14 cellular contexts compared by ENCODE assay signal in the genomic region with DNA sequence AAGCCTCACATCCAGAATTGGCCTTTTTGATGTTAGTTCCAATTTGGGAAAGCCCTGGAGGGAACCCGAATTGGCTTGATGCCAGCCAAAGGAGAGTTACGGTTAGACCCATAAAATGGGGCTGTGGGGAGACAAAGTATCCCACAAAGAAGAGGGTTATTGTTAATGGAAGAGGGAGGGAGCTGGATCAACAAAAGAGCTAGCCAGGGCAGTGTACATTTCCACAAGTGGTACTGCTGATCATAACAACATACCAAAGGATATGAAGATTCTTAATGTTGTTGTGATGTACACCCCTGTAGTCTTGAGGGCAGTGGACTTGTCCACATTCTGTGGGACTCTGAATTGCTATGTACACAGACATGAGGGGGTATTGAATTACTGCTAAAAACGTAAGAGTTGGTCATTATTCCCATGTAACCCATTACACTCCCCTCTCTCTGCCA. TPM values are rescaled to one million over a fixed set of nuclear protein-coding genes. Genes with fewer than 3 reads are reported as not detected.
DNase-seq lines count a peak whose midpoint lies in the region; ATAC-seq, FAIRE-seq and TF ChIP-seq lines count a peak whose summit lies in the region.
"Had no signal": no experiment of that assay in that cellular context is flagged by ENCODE, and none has a peak within 500 bp of the region (broad histone marks: within the 10 kb centered on the region; RNA-seq: fewer than 3 reads in every experiment).

No MANE protein-coding gene starts in this region.

- no peak for TF ChIP-seq EP300 in A549 (IDR thresholded peaks at IDR 0.05)

- CTCF ChIA-PET in A549 (lab: Yijun Ruan, JAX) (interaction anchor here (1.2 kb wide), 2 partner anchors 23 to 145 kb away, joined by 3 to 4 read pairs; no protein-coding TSS in a partner anchor), PC-3 (lab: Charles Lee) (interaction anchor here (0.6 kb wide), 1 partner anchor 573 kb away, joined by 5 read pairs; no protein-coding TSS in a partner anchor)

- H3K27me3 ChIP-seq in PC-3 (ENCODE audit: low read length) (no peaks in the 10 kb centered on the region), foreskin keratinocyte (no peaks in the 10 kb centered on the region), vagina (no peaks in the 10 kb centered on the region), aorta (ENCODE audit: control insufficient read depth in 1 of 2, insufficient read depth in 2 of 2, low read length in 1 of 2) (no peaks in the 10 kb centered on the region)
- H3K27me3 ChIP-seq: MG63, uterus had no signal

- ATAC-seq in A549 = no peak
- peak; percentile 4; the same call in 1 of the 2 replicates for ATAC-seq in PC-3
- ATAC-seq in foreskin keratinocyte = peak; percentile 21
- ATAC-seq in aorta (ENCODE audit: low FRiP score) = no peak
- no peak for ATAC-seq in GM18505 (IDR thresholded peaks at IDR 0.05; ENCODE audit: unreplicated experiment)

- WGBS in A549 (ENCODE audit: missing lambda C conversion rate) = 34% methylated on average over 3 of the region's 3 CpGs
- WGBS in aorta, 2 donors = 22 to 26% methylated on average over 3 of the region's 3 CpGs

- no peak overlapping the region for H3K27ac ChIP-seq in A549
- H3K27ac ChIP-seq in PC-3 (ENCODE audit: low read length) = peak overlapping the region; percentile 82
- peak overlapping the region; percentile 41 for H3K27ac ChIP-seq in foreskin keratinocyte
- no peak overlapping the region for H3K27ac ChIP-seq in vagina
- H3K27ac ChIP-seq in aorta (ENCODE audit: low read depth in 1 of 2, low read length in 2 of 2) = no peak overlapping the region
- H3K27ac ChIP-seq: GM23248, uterus had no signal

- TF ChIP-seq RAD21 in A549 (conservative IDR thresholded peaks at IDR 0.05 in 1 of 2, IDR thresholded peaks at IDR 0.05 in 1 of 2) = no peak

- intact Hi-C loops in PC-3 (cut with micrococcal nuclease) = no loop called here
- intact Hi-C loops in vagina (cut with DNase I) = no loop called here
- intact Hi-C loops in aorta (cut with DNase I) = loop anchor here in 1 of 2 donors (10.0 kb wide), 1 partner anchor 121 kb away; no protein-coding TSS in a partner anchor

- H3K9ac ChIP-seq in PC-3 (ENCODE audit: low read length) = peak overlapping the region; percentile 34; the same call in 1 of the 2 replicates
- H3K9ac ChIP-seq: GM23248 had no signal

- no peak overlapping the region for H3K4me3 ChIP-seq in A549
- peak overlapping the region; percentile 16; the same call in 1 of the 2 replicates for H3K4me3 ChIP-seq in PC-3 (ENCODE audit: low read length)
- no peak overlapping the region for H3K4me3 ChIP-seq in vagina
- H3K4me3 ChIP-seq in aorta (ENCODE audit: low read length in 2 of 2) = no peak overlapping the region
- H3K4me3 ChIP-seq: GM23248, MG63, uterus had no signal

- POLR2A ChIA-PET in A549 (lab: Yijun Ruan, JAX) = no interaction called here
- POLR2A ChIA-PET in PC-3 (lab: Charles Lee; ENCODE audit: unreplicated experiment) = no interaction called here

- no peak overlapping the region for H2AFZ ChIP-seq in PC-3 (ENCODE audit: low read length)
- H2AFZ ChIP-seq: GM23248 had no signal

- H3K36me3 ChIP-seq in PC-3 (ENCODE audit: low read depth, low read length) (no peaks in the 10 kb centered on the region), vagina (no peaks in the 10 kb centered on the region), aorta (ENCODE audit: control insufficient read depth in 1 of 2, insufficient read depth in 2 of 2, low read length in 1 of 2) (no peaks in the 10 kb centered on the region)
- H3K36me3 ChIP-seq: MG63, uterus had no signal

- TF ChIP-seq POLR2A in A549 (IDR thresholded peaks at IDR 0.05; ENCODE audit: low read length) (no peak), vagina (IDR thresholded peaks at IDR 0.05) (no peak), GM18505 (IDR thresholded peaks at IDR 0.05; ENCODE audit: borderline replicate concordance, extremely low read depth, insufficient read depth, insufficient read length) (no peak)

- no peak for FAIRE-seq in A549 (lab: Jason Lieb, UNC)
- FAIRE-seq: G401.6 had no signal

- H3K4me2 ChIP-seq in A549 (peak overlapping the region; percentile 29), PC-3 (ENCODE audit: low read length) (peak overlapping the region; percentile 98)

- no TSS peak for BruUV-seq in PC-3 (replicated peaks; lab: Mats Ljungman, UMichigan)

- TF ChIP-seq CTCF in A549 (IDR thresholded peaks at IDR 0.05) = no peak
- no peak for TF ChIP-seq CTCF in PC-3 (conservative IDR thresholded peaks at IDR 0.05; ENCODE audit: low read depth, low read length)
- no peak for TF ChIP-seq CTCF in foreskin keratinocyte (conservative IDR thresholded peaks at IDR 0.05)
- no peak for TF ChIP-seq CTCF in vagina (IDR thresholded peaks at IDR 0.05)

- no peaks in the 10 kb centered on the region for H3K9me2 ChIP-seq in PC-3 (replicated peaks; ENCODE audit: low read length)

- H3K79me2 ChIP-seq in PC-3 (ENCODE audit: low read length) = peaks cover 99% of the 10 kb centered on the region

- H4K20me1 ChIP-seq in PC-3 (ENCODE audit: low read length) = peaks cover 4% of the 10 kb centered on the region; the same call in 1 of the 2 replicates

- H3K9me3 ChIP-seq in A549 (no peaks in the 10 kb centered on the region), PC-3 (ENCODE audit: low read length) (no peaks in the 10 kb centered on the region), vagina (no peaks in the 10 kb centered on the region), aorta (ENCODE audit: control insufficient read depth, low read length) (no peaks in the 10 kb centered on the region)
- H3K9me3 ChIP-seq: MG63, uterus had no signal

- H3K4me1 ChIP-seq in A549 = peaks cover 20% of the 10 kb centered on the region
- peaks cover 37% of the 10 kb centered on the region for H3K4me1 ChIP-seq in PC-3 (ENCODE audit: insufficient read depth, low read length)
- peaks cover 50% of the 10 kb centered on the region for H3K4me1 ChIP-seq in foreskin keratinocyte
- H3K4me1 ChIP-seq in vagina = peaks cover 43% of the 10 kb centered on the region
- peaks cover 0 to 5% of the 10 kb centered on the region in 2 donors for H3K4me1 ChIP-seq in aorta (ENCODE audit: control insufficient read depth in 1 of 2, insufficient read depth in 2 of 2, low read length in 2 of 2)
- H3K4me1 ChIP-seq: uterus had no signal

- no peaks in the 10 kb centered on the region for H3F3A ChIP-seq in PC-3 (ENCODE audit: low read length, unreplicated experiment)

- DNase-seq in A549 (ENCODE audit: low read depth in 1 of 2, low spot score in 1 of 2) = no peak
- DNase-seq in NCI-H1092 (lab: John Stamatoyannopoulos, UW) = peak; percentile 68
- DNase-seq in PC-3 = peak; percentile 78
- peak in 1 of 2 donors; percentile 42 for DNase-seq in foreskin keratinocyte
- DNase-seq in vagina (ENCODE audit: extremely low spot score in 2 of 2) = no peak
- no peak for DNase-seq in NK-92 (lab: John Stamatoyannopoulos, UW; ENCODE audit: unreplicated experiment)
- no peak for DNase-seq in aorta
- DNase-seq: activated CD4-positive, CD25-positive, alpha-beta regulatory T cell; activated effector memory CD4-positive, alpha-beta T cell treated with Interleukin-2 at 50 U/mL for 16 hours; GM23248; MG63; uterus had no signal

TF ChIP-seq in A549, 52 proteins besides CTCF, POLR2A, EP300 and RAD21:
- TF ChIP-seq JUNB (IDR thresholded peaks at IDR 0.05) (no peak), HOXB13 (CRISPR knock-in tag; IDR thresholded peaks at IDR 0.05; ENCODE audit: low read depth) (no peak), ZSCAN20 (CRISPR knock-in tag; IDR thresholded peaks at IDR 0.05) (no peak), POLR2AphosphoS2 (conservative IDR thresholded peaks at IDR 0.05; ENCODE audit: low read length) (no peak), NPAS2 (CRISPR knock-in tag; IDR thresholded peaks at IDR 0.05; ENCODE audit: borderline replicate concordance) (no peak), EHF (CRISPR knock-in tag; IDR thresholded peaks at IDR 0.05) (no peak), SREBF2 (IDR thresholded peaks at IDR 0.05) (no peak)

RNA-seq across cellular contexts. Expression of gene TANC1, which starts 5.1 kb away (rescaled TPM):
- polyA plus RNA-seq in A549 (2011; rRNA removed) (19.5 and 21.2 TPM in 2 replicates), A549 (2017; fragmentation: RNase III; extraction: RNeasy Plus Mini Kit Qiagen cat#74134 plus additional on column Dnase treatment) (8.1 to 10.0 TPM (median 9.2 TPM) in 3 replicates), foreskin keratinocyte (6.2 and 7.4 TPM in 2 replicates), aorta (10 to 100 TPM in 1 of 2 donors, 1 to 10 TPM in 1; 7.8 to 39.2 TPM)
- 6.3 and 7.0 TPM in 2 replicates for polyA plus RNA-seq in A549 (2012; cell fraction: cytosol; rRNA removed)
- 18.2 and 19.3 TPM in 2 replicates for polyA plus RNA-seq in A549 (2012; cell fraction: nucleus; rRNA removed)
- 43.3 and 47.4 TPM in 2 replicates for polyA minus RNA-seq in A549 (2011; rRNA and poly(A)+ RNA removed)
- total RNA-seq in PC-3 (2014; rRNA removed) (17.6 and 18.7 TPM in 2 replicates), foreskin keratinocyte (28.0 and 29.7 TPM in 2 replicates), vagina (61.9 TPM), aorta (10 to 100 TPM; 56.9 to 58.3 TPM)

Comparison
In these comparisons a context has a peak if more than half of its experiments do, and no peak if none do; other contexts are left out.
1. ATAC-seq: peak in PC-3 (single experiment) and foreskin keratinocyte (single experiment); none in A549 (0 of 2), aorta (single experiment) and GM18505 (single experiment).
2. DNase-seq: peak in NCI-H1092 (single experiment) and PC-3 (single experiment); none in A549 (0 of 2), vagina (0 of 2), NK-92 (single experiment) and aorta (0 of 2).
3. H3K27ac ChIP-seq: peak in PC-3 (single experiment) and foreskin keratinocyte (single experiment); none in A549 (0 of 2), vagina (single experiment) and aorta (0 of 2).